Comparison of ENCODE assay signal across 10 cellular contexts in genomic region chr12:53994691-53995310, GRCh38. TPM values are rescaled to one million over a fixed set of nuclear protein-coding genes. Genes with fewer than 3 reads are reported as not detected.
A peak's percentile ranks its signal among the peaks of the same experiment; 100 is the strongest.
DNase-seq lines count a peak whose midpoint lies in the region; ATAC-seq, FAIRE-seq and TF ChIP-seq lines count a peak whose summit lies in the region.
"Had no signal": no experiment of that assay in that cellular context is flagged by ENCODE, and none has a peak within 500 bp of the region (broad histone marks: within the 10 kb centered on the region; RNA-seq: fewer than 3 reads in every experiment).

No MANE protein-coding gene starts in this region.

- peaks cover 29% of the 10 kb centered on the region for H3K4me1 Mint-ChIP-seq in activated CD4-positive, alpha-beta memory T cell treated with anti-CD3 and anti-CD28 coated beads, Interleukin-2, amount 10 ng/mL, durations not matched to agents 7 days and 5 days
- peaks cover 26% of the 10 kb centered on the region for H3K4me1 Mint-ChIP-seq in memory B cell

- H3K4me1 ChIP-seq in heart right ventricle (peaks cover 0 to 37% (median 28%) of the 10 kb centered on the region in 9 donors), right atrium auricular region (peaks cover 0 to 30% of the 10 kb centered on the region in 2 donors)

- DNase-seq in heart right ventricle (no peak), right atrium auricular region (ENCODE audit: low spot score) (no peak), memory B cell (ENCODE audit: low spot score in 2 of 2) (no peak), urothelium cell line (ENCODE audit: low spot score) (peak; percentile 44)
- DNase-seq in activated CD4-positive, alpha-beta memory T cell treated with anti-CD3 and anti-CD28 coated beads, Interleukin-2, amount 10 ng/mL, durations not matched to agents 7 days and 5 days, result no peak
- DNase-seq: cerebellar nuclear complex had no signal

- H3K27me3 ChIP-seq in heart right ventricle (peaks cover 64 to 100% (median 100%) of the 10 kb centered on the region in 7 donors), right atrium auricular region (peaks cover 70 to 94% of the 10 kb centered on the region in 2 donors)

- H3K27ac ChIP-seq in heart right ventricle (no peak overlapping the region), right atrium auricular region (no peak overlapping the region)

- no peaks in the 10 kb centered on the region for H3K9me3 Mint-ChIP-seq in activated CD4-positive, alpha-beta memory T cell treated with anti-CD3 and anti-CD28 coated beads, Interleukin-2, amount 10 ng/mL, durations not matched to agents 7 days and 5 days
- no peaks in the 10 kb centered on the region for H3K9me3 Mint-ChIP-seq in memory B cell

- ATAC-seq in heart right ventricle (no peak), memory B cell (ENCODE audit: low read depth) (no peak), esophagus mucosa (no peak), GM19395 (IDR thresholded peaks at IDR 0.05; ENCODE audit: unreplicated experiment) (no peak)
- ATAC-seq in activated CD4-positive, CD25-positive, alpha-beta regulatory T cell treated with anti-CD3 and anti-CD28 coated beads, Interleukin-2, amount 50 U/mL, for 24 hours, result no peak

- no peak for FAIRE-seq in urothelium cell line (lab: Jason Lieb, UNC)

- peak overlapping the region; percentile 43 for H3K4me3 Mint-ChIP-seq in activated CD4-positive, alpha-beta memory T cell treated with anti-CD3 and anti-CD28 coated beads, Interleukin-2, amount 10 ng/mL, durations not matched to agents 7 days and 5 days
- H3K4me3 Mint-ChIP-seq in memory B cell, result peak overlapping the region; percentile 39

- TF ChIP-seq CTCF in heart right ventricle (IDR thresholded peaks at IDR 0.05), result no peak
- no peak for TF ChIP-seq CTCF in right atrium auricular region (IDR thresholded peaks at IDR 0.05)

- intact Hi-C loops in heart right ventricle (cut with DNase I), result loop anchor here in 1 of 10 donors (5.0 kb wide), 1 partner anchor 38 kb away; the partner anchor contains the start of gene HOXC5

- H3K36me3 ChIP-seq in heart right ventricle, result no peaks in the 10 kb centered on the region
- no peaks in the 10 kb centered on the region for H3K36me3 ChIP-seq in right atrium auricular region

- H3K36me3 Mint-ChIP-seq in activated CD4-positive, alpha-beta memory T cell treated with anti-CD3 and anti-CD28 coated beads, Interleukin-2, amount 10 ng/mL, durations not matched to agents 7 days and 5 days (ENCODE audit: low read depth), result no peaks in the 10 kb centered on the region
- H3K36me3 Mint-ChIP-seq in memory B cell, result no peaks in the 10 kb centered on the region

- H3K27ac Mint-ChIP-seq in activated CD4-positive, alpha-beta memory T cell treated with anti-CD3 and anti-CD28 coated beads, Interleukin-2, amount 10 ng/mL, durations not matched to agents 7 days and 5 days, result peak overlapping the region; percentile 18
- H3K27ac Mint-ChIP-seq in memory B cell, result peak overlapping the region; percentile 21

- peaks cover 97% of the 10 kb centered on the region for H3K27me3 Mint-ChIP-seq in activated CD4-positive, alpha-beta memory T cell treated with anti-CD3 and anti-CD28 coated beads, Interleukin-2, amount 10 ng/mL, durations not matched to agents 7 days and 5 days
- peaks cover 49% of the 10 kb centered on the region for H3K27me3 Mint-ChIP-seq in memory B cell

- H3K9me3 ChIP-seq in heart right ventricle (no peaks in the 10 kb centered on the region), right atrium auricular region (no peaks in the 10 kb centered on the region)

- POLR2A ChIA-PET in activated CD4-positive, alpha-beta memory T cell treated with anti-CD3 and anti-CD28 coated beads, Interleukin-2, amount 10 ng/mL, durations not matched to agents 7 days and 5 days (lab: Charles Lee), result no interaction called here

- WGBS in heart right ventricle, 2 donors, result 2 to 5% methylated on average over 36 of the region's 36 CpGs

- CTCF ChIA-PET in activated CD4-positive, alpha-beta memory T cell treated with anti-CD3 and anti-CD28 coated beads, Interleukin-2, amount 10 ng/mL, durations not matched to agents 7 days and 5 days (lab: Charles Lee), result no interaction called here

- H3K4me3 ChIP-seq in heart right ventricle (peak overlapping the region in 9 of 10 donors; percentile 26 to 61 (median 56)), right atrium auricular region (peak overlapping the region in 1 of 2 donors; percentile 49)

RNA-seq across cellular contexts. Expression of gene HOXC9, which starts 5.2 kb away (rescaled TPM):
- total RNA-seq in heart right ventricle (not detected), right atrium auricular region (not detected), esophagus mucosa (1.2 TPM)
- not detected for polyA plus RNA-seq in heart right ventricle
- not detected for total RNA-seq in activated CD4-positive, alpha-beta memory T cell treated with anti-CD3 and anti-CD28 coated beads, Interleukin-2, amount 10 ng/mL, durations not matched to agents 7 days and 5 days
- total RNA-seq: lung microvascular endothelial cell had no signal

RNA-seq across cellular contexts. Expression of gene HOXC10, which starts 9.9 kb away (rescaled TPM):
- not detected for total RNA-seq in heart right ventricle
- not detected for polyA plus RNA-seq in heart right ventricle
- total RNA-seq in right atrium auricular region, result not detected
- not detected for total RNA-seq in activated CD4-positive, alpha-beta memory T cell treated with anti-CD3 and anti-CD28 coated beads, Interleukin-2, amount 10 ng/mL, durations not matched to agents 7 days and 5 days
- 0.64 TPM for total RNA-seq in esophagus mucosa
- total RNA-seq: lung microvascular endothelial cell had no signal

RNA-seq across cellular contexts. Expression of gene HOXC8, which starts 14.0 kb away (rescaled TPM):
- not detected for total RNA-seq in heart right ventricle
- polyA plus RNA-seq in heart right ventricle, result not detected
- total RNA-seq in right atrium auricular region, result not detected
- not detected for total RNA-seq in activated CD4-positive, alpha-beta memory T cell treated with anti-CD3 and anti-CD28 coated beads, Interleukin-2, amount 10 ng/mL, durations not matched to agents 7 days and 5 days
- total RNA-seq in esophagus mucosa, result 0.48 TPM
- total RNA-seq: lung microvascular endothelial cell had no signal

RNA-seq across cellular contexts. Expression of gene HOTAIR, which starts 20.0 kb away (rescaled TPM):
- not detected for total RNA-seq in heart right ventricle
- not detected for polyA plus RNA-seq in heart right ventricle
- total RNA-seq in right atrium auricular region, result not detected
- total RNA-seq in activated CD4-positive, alpha-beta memory T cell treated with anti-CD3 and anti-CD28 coated beads, Interleukin-2, amount 10 ng/mL, durations not matched to agents 7 days and 5 days, result not detected
- total RNA-seq in esophagus mucosa, result not detected
- total RNA-seq: lung microvascular endothelial cell had no signal

RNA-seq across cellular contexts. Expression of gene HOXC11, which starts 21.9 kb away (rescaled TPM):
- total RNA-seq in heart right ventricle (not detected), right atrium auricular region (not detected), esophagus mucosa (0.08 TPM)
- not detected for polyA plus RNA-seq in heart right ventricle
- not detected for total RNA-seq in activated CD4-positive, alpha-beta memory T cell treated with anti-CD3 and anti-CD28 coated beads, Interleukin-2, amount 10 ng/mL, durations not matched to agents 7 days and 5 days
- total RNA-seq: lung microvascular endothelial cell had no signal
